ENCODE assay signal across 8 cellular contexts in the genomic region with DNA sequence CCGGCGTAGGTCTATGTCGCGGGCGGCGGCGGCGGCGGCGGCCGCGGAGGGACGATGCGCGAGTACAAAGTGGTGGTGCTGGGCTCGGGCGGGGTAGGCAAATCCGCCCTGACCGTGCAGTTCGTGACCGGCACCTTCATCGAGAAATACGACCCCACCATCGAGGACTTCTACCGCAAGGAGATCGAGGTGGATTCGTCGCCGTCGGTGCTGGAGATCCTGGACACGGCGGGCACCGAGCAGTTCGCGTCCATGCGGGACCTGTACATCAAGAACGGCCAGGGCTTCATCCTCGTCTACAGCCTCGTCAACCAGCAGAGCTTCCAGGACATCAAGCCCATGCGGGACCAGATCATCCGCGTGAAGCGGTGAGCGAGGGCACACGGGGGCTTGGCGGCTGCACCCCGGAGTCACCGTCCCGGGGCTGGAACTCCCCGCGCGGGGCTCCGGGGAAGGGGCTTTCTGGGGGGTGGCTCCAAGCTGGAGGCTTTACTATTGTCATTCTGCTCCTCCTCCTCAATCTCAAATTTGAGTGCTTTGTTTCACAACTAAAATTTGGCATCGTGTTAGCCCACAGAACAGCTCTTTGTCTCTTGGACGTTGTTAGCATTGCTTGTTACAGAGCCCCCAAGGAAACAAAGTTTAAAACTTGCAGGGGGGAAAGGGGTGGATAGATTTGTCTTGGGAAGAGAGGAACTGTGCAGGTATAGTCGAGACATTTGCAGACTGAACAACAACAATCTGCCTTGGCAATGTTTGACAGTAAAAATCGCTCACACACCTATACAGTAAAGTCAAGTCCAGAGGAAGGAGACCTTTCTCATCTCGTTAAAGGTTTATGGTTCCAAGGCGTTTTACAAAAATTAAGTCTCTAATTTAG. TPM values are rescaled to one million over a fixed set of nuclear protein-coding genes. Genes with fewer than 3 reads are reported as not detected.
DNase-seq lines count a peak whose midpoint lies in the region; ATAC-seq and TF ChIP-seq lines count a peak whose summit lies in the region.

No MANE protein-coding gene starts in this region.

- H3K27me3 ChIP-seq in PC-3 (ENCODE audit: low read length) (no peaks in the 10 kb centered on the region), cardiac muscle cell (no peaks in the 10 kb centered on the region)

- peak; percentile 12 for DNase-seq in GM10266 (ENCODE audit: extremely low spot score)
- peak; percentile 15 for DNase-seq in PC-3
- peak; percentile 48 for DNase-seq in activated naive CD4-positive, alpha-beta T cell treated with anti-CD3 and anti-CD28 coated beads for 36 hours
- peak; percentile 33 to 71 for DNase-seq in cardiac muscle cell (ENCODE audit: low read depth in 1 of 2, low spot score in 1 of 2)
- DNase-seq in posterior vena cava (ENCODE audit: low spot score), result peak; percentile 83
- DNase-seq in ureter (ENCODE audit: low spot score), result peak; percentile 57
- no peak for DNase-seq in GM20000 (ENCODE audit: low spot score)

- TF ChIP-seq CTCF in GM10266 (IDR thresholded peaks at IDR 0.05; ENCODE audit: control insufficient read depth, insufficient read depth, low read depth, missing control alignments) (no peak), PC-3 (conservative IDR thresholded peaks at IDR 0.05; ENCODE audit: low read depth, low read length) (no peak), cardiac muscle cell (IDR thresholded peaks at IDR 0.05; ENCODE audit: low read depth, low read length) (no peak), GM20000 (IDR thresholded peaks at IDR 0.05; ENCODE audit: extremely low read depth, missing control alignments) (no peak)

- no peaks in the 10 kb centered on the region for H3K36me3 Mint-ChIP-seq in activated naive CD4-positive, alpha-beta T cell treated with anti-CD3 and anti-CD28 coated beads for 36 hours (ENCODE audit: low read depth)

- H3K4me3 ChIP-seq in PC-3 (ENCODE audit: low read length) (peak overlapping the region; percentile 93), cardiac muscle cell (peak overlapping the region; percentile 92)

- peaks cover 22% of the 10 kb centered on the region for H3K4me1 Mint-ChIP-seq in activated naive CD4-positive, alpha-beta T cell treated with anti-CD3 and anti-CD28 coated beads for 36 hours (ENCODE audit: low read depth)

- no peaks in the 10 kb centered on the region for H3K9me2 ChIP-seq in PC-3 (replicated peaks; ENCODE audit: low read length)

- peak overlapping the region; percentile 93 for H3K4me2 ChIP-seq in PC-3 (ENCODE audit: low read length)

- peak overlapping the region; percentile 80 for H3K4me3 Mint-ChIP-seq in activated naive CD4-positive, alpha-beta T cell treated with anti-CD3 and anti-CD28 coated beads for 36 hours

- H3K9ac ChIP-seq in PC-3 (ENCODE audit: low read length), result peak overlapping the region; percentile 75

- H3K79me2 ChIP-seq in PC-3 (ENCODE audit: low read length), result peaks cover 33% of the 10 kb centered on the region

- TSS peak; percentile 42 for BruUV-seq in PC-3 (replicated peaks; lab: Mats Ljungman, UMichigan)

- intact Hi-C loops in PC-3 (cut with micrococcal nuclease), result loop anchor here (5.0 to 10.0 kb wide), 3 partner anchors 212 to 1650 kb away; a partner anchor contains a TSS
- intact Hi-C loops in activated naive CD4-positive, alpha-beta T cell treated with anti-CD3 and anti-CD28 coated beads for 36 hours (cut with micrococcal nuclease), result loop anchor here (10.0 kb wide), 1 partner anchor 1650 kb away; no protein-coding TSS in a partner anchor
- intact Hi-C loops in posterior vena cava (cut with DNase I), result no loop called here

- H3K27me3 Mint-ChIP-seq in activated naive CD4-positive, alpha-beta T cell treated with anti-CD3 and anti-CD28 coated beads for 36 hours (ENCODE audit: low read depth), result no peaks in the 10 kb centered on the region

- H3K9me3 ChIP-seq in PC-3 (ENCODE audit: low read length) (no peaks in the 10 kb centered on the region), cardiac muscle cell (ENCODE audit: low read depth) (no peaks in the 10 kb centered on the region)

- CTCF ChIA-PET in PC-3 (lab: Charles Lee), result no interaction called here
- CTCF ChIA-PET in activated naive CD4-positive, alpha-beta T cell treated with anti-CD3 and anti-CD28 coated beads for 36 hours (lab: Charles Lee), result interaction anchor here (0.6 to 1.0 kb wide), 3 partner anchors 22 to 211 kb away, joined by 3 read pairs; no protein-coding TSS in a partner anchor

- H3F3A ChIP-seq in PC-3 (ENCODE audit: low read length, unreplicated experiment), result no peaks in the 10 kb centered on the region

- peak overlapping the region; percentile 32 for H3K27ac Mint-ChIP-seq in activated naive CD4-positive, alpha-beta T cell treated with anti-CD3 and anti-CD28 coated beads for 36 hours

- H2AFZ ChIP-seq in PC-3 (ENCODE audit: low read length), result peak overlapping the region; percentile 75

- H3K4me1 ChIP-seq in PC-3 (ENCODE audit: insufficient read depth, low read length) (peaks cover 9% of the 10 kb centered on the region), cardiac muscle cell (ENCODE audit: low read depth) (peaks cover 20% of the 10 kb centered on the region)

- H3K36me3 ChIP-seq in PC-3 (ENCODE audit: low read depth, low read length) (no peaks in the 10 kb centered on the region), cardiac muscle cell (no peaks in the 10 kb centered on the region)

- H3K27ac ChIP-seq in PC-3 (ENCODE audit: low read length) (no peak overlapping the region), cardiac muscle cell (peak overlapping the region; percentile 73)

- H3K9me3 Mint-ChIP-seq in activated naive CD4-positive, alpha-beta T cell treated with anti-CD3 and anti-CD28 coated beads for 36 hours, result no peaks in the 10 kb centered on the region

- ATAC-seq in HG02885 (IDR thresholded peaks at IDR 0.05; ENCODE audit: poor library complexity, unreplicated experiment) (peak; percentile 1), PC-3 (peak; percentile 2; the same call in 1 of the 2 replicates)

- H4K20me1 ChIP-seq in PC-3 (ENCODE audit: low read length), result no peaks in the 10 kb centered on the region

- POLR2A ChIA-PET in PC-3 (lab: Charles Lee; ENCODE audit: unreplicated experiment), result interaction anchor here (0.6 kb wide), 3 partner anchors 22 to 1766 kb away, joined by 3 to 6 read pairs (median 4); no protein-coding TSS in a partner anchor

RNA-seq across cellular contexts. Expression of a gene that starts 0.7 kb away (rescaled TPM):
- total RNA-seq in PC-3 (2014; rRNA removed), result 15.2 and 20.3 TPM in 2 replicates
- 10 to 100 TPM in 1 of 2 experiments, 1 to 10 TPM in 1; 9.9 to 10.8 TPM for total RNA-seq in activated naive CD4-positive, alpha-beta T cell treated with anti-CD3 and anti-CD28 coated beads for 36 hours
- total RNA-seq in cardiac muscle cell, result 23.1 and 24.3 TPM in 2 replicates
- 15.1 and 22.6 TPM in 2 replicates for polyA plus RNA-seq in cardiac muscle cell
- 10 to 100 TPM; 34.0 to 42.8 TPM for total RNA-seq in posterior vena cava
- total RNA-seq in ureter, result 15.1 TPM

Comparison
In these comparisons a context has a peak if more than half of its experiments do, and no peak if none do; other contexts are left out.
1. intact Hi-C loops: an anchor here in PC-3 (5.0 to 10.0 kb wide) and activated naive CD4-positive, alpha-beta T cell treated with anti-CD3 and anti-CD28 coated beads for 36 hours (10.0 kb wide); none called in posterior vena cava.